In the genomic region with DNA sequence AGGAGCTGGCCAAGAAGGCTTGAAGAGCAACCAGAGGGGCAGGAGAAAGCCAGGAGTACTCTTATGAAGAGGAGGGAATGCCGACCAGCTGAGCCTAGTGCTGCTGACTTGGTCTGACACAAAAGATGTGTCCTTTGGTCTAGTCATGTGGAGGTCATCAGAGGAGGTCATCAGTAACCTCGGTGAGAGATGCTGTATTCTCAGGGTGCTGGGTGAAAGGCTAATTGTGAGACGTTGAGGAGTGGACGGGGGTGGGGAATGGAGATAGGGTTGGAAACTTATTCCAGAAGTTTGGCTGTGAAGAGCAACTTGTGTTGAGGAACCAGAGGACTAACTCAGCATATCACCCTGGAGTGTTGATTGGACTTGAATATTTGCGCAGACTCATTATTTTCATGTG, we compare ENCODE assay signal across 26 cellular contexts. TPM values are rescaled to one million over a fixed set of nuclear protein-coding genes. Genes with fewer than 3 reads are reported as not detected.
DNase-seq lines count a peak whose midpoint lies in the region; ATAC-seq, FAIRE-seq and TF ChIP-seq lines count a peak whose summit lies in the region.
"Had no signal": no experiment of that assay in that cellular context is flagged by ENCODE, and none has a peak within 500 bp of the region (broad histone marks: within the 10 kb centered on the region; RNA-seq: fewer than 3 reads in every experiment).

No MANE protein-coding gene starts in this region.

- H3K36me3 ChIP-seq in HepG2 (replicated peaks in 1 of 2; ENCODE audit: control insufficient read depth in 1 of 2, insufficient read depth in 2 of 2, low read length in 2 of 2) = no peaks in the 10 kb centered on the region
- no peaks in the 10 kb centered on the region for H3K36me3 ChIP-seq in right lobe of liver
- H3K36me3 ChIP-seq in naive thymus-derived CD4-positive, alpha-beta T cell (ENCODE audit: control insufficient read depth in 2 of 3, insufficient read depth in 3 of 3, low read length in 3 of 3) = peaks cover 0 to 5% (median 0%) of the 10 kb centered on the region in 3 experiments
- H3K36me3 ChIP-seq: cardiac muscle cell had no signal

- peaks cover 61% of the 10 kb centered on the region for H3K4me1 ChIP-seq in HepG2 (ENCODE audit: insufficient read depth, low read length)
- H3K4me1 ChIP-seq in right lobe of liver = peaks cover 0 to 22% (median 0%) of the 10 kb centered on the region in 4 donors
- peaks cover 22 to 57% of the 10 kb centered on the region in 2 donors for H3K4me1 ChIP-seq in naive thymus-derived CD4-positive, alpha-beta T cell (ENCODE audit: control insufficient read depth in 2 of 2, insufficient read depth in 2 of 2, low read length in 2 of 2)

- no peak for TF ChIP-seq RAD21 in HepG2 (CRISPR knock-in tag; IDR thresholded peaks at IDR 0.05)

- H3K27me3 ChIP-seq in HepG2 (ENCODE audit: control insufficient read depth in 1 of 2, insufficient read depth in 2 of 2, low read length in 2 of 2) = peaks cover 0 to 3% of the 10 kb centered on the region in 2 experiments; a peak in 1 of 5 replicates
- no peaks in the 10 kb centered on the region for H3K27me3 ChIP-seq in right lobe of liver
- H3K27me3 ChIP-seq in naive thymus-derived CD4-positive, alpha-beta T cell (ENCODE audit: control insufficient read depth in 2 of 2, insufficient read depth in 2 of 2, low read length in 2 of 2) = no peaks in the 10 kb centered on the region
- H3K27me3 ChIP-seq: cardiac muscle cell had no signal

- H3K9ac ChIP-seq in HepG2 (ENCODE audit: insufficient read depth, low read depth, low read length) = no peak overlapping the region

- in situ Hi-C loops in HepG2 (cut with HindIII; ENCODE audit: extremely low pct_ligation_motif_present, low pct_unique_long_range_greater_than_20kb) = no loop called here
- in situ Hi-C loops in SK-MEL-5 (cut with HindIII; ENCODE audit: low pct_unique_long_range_greater_than_20kb, low sequenced_read_pairs) = no loop called here

- peaks cover 67 to 96% (median 89%) of the 10 kb centered on the region in 7 donors for H3K4me1 Mint-ChIP-seq in naive thymus-derived CD4-positive, alpha-beta T cell
- peaks cover 60% of the 10 kb centered on the region for H3K4me1 Mint-ChIP-seq in type B pancreatic cell (ENCODE audit: unreplicated experiment)

- intact Hi-C loops in HepG2 (cut with micrococcal nuclease; ENCODE audit: unreplicated experiment) (no loop called here), right lobe of liver (cut with DNase I) (no loop called here)
- intact Hi-C loops in naive thymus-derived CD4-positive, alpha-beta T cell (cut with micrococcal nuclease) = no loop called here

- H3K4me2 ChIP-seq in HepG2 (ENCODE audit: low read depth, low read length) = no peak overlapping the region

- no TSS peak for BruUV-seq in HepG2 (replicated peaks; lab: Mats Ljungman, UMichigan)

- peaks cover 0 to 47% (median 9%) of the 10 kb centered on the region in 5 donors for H3K36me3 Mint-ChIP-seq in naive thymus-derived CD4-positive, alpha-beta T cell
- H3K36me3 Mint-ChIP-seq in type B pancreatic cell = peaks cover 27% of the 10 kb centered on the region

- H3K27ac Mint-ChIP-seq in naive thymus-derived CD4-positive, alpha-beta T cell = peak overlapping the region in 8 of 9 donors; percentile 26 to 99 (median 94)
- H3K27ac Mint-ChIP-seq in type B pancreatic cell = peak overlapping the region; percentile 41
- H3K27ac Mint-ChIP-seq: dendritic cell treated with granulocyte-macrophage colony-stimulating factor and Interleukin-4, amounts not matched to agents 40 ng/mL and 50 ng/mL, for 4 days had no signal

- H3K79me2 ChIP-seq in HepG2 (ENCODE audit: insufficient read depth, low read length) = peaks cover 20% of the 10 kb centered on the region

- H3K9me3 ChIP-seq in HepG2 (ENCODE audit: low read length) (no peaks in the 10 kb centered on the region), right lobe of liver (no peaks in the 10 kb centered on the region)
- no peaks in the 10 kb centered on the region for H3K9me3 ChIP-seq in naive thymus-derived CD4-positive, alpha-beta T cell (ENCODE audit: control insufficient read depth in 2 of 3, low read length in 3 of 3)

- TF ChIP-seq EP300 in HepG2 (IDR thresholded peaks at IDR 0.05; ENCODE audit: low read depth in 2 of 2, low read length in 2 of 2) = no peak
- TF ChIP-seq EP300 in HepG2 (CRISPR knock-in tag; IDR thresholded peaks at IDR 0.05; ENCODE audit: borderline replicate concordance) = no peak

- H3K9me3 Mint-ChIP-seq in naive thymus-derived CD4-positive, alpha-beta T cell = peaks cover 0 to 4% (median 0%) of the 10 kb centered on the region in 11 donors
- no peaks in the 10 kb centered on the region for H3K9me3 Mint-ChIP-seq in type B pancreatic cell
- H3K9me3 Mint-ChIP-seq: activated T-cell treated with anti-CD3 and anti-CD28 coated beads, Interleukin-2, amount 50 U/mL, for 4 hours; dendritic cell treated with granulocyte-macrophage colony-stimulating factor and Interleukin-4, amounts not matched to agents 40 ng/mL and 50 ng/mL, for 4 days had no signal

- DNase-seq in HepG2 (ENCODE audit: low spot score) (no peak), right lobe of liver (no peak), SK-MEL-5 (ENCODE audit: low read depth, low spot score) (peak; percentile 39), type B pancreatic cell (ENCODE audit: extremely low spot score, unreplicated experiment) (no peak), 8988T (no peak)
- no peak for DNase-seq in naive thymus-derived CD4-positive, alpha-beta T cell
- DNase-seq: activated CD4-positive, alpha-beta T cell treated with anti-CD3 and anti-CD28 coated beads for 48 hours; activated naive CD4-positive, alpha-beta T cell treated with Interleukin-2 at 50 U/mL for 16 hours; activated T-cell treated with anti-CD3 and anti-CD28 coated beads, Interleukin-2, amount 50 U/mL, for 4 hours; aorta; GF-D8; kidney; NCI-H1092 treated with DMSO at 0.1 percent for 48 hours; NCI-H187 treated with DMSO at 0.1 percent for 48 hours; NCI-H526 treated with DMSO at 0.1 percent for 48 hours; stimulated activated CD4-positive, alpha-beta T cell treated with anti-CD3 and anti-CD28 coated beads, Interleukin-4, amount 100 ng/mL, for 24 hours; stimulated activated naive CD4-positive, alpha-beta T cell treated with Interleukin-2 at 50 U/mL for 16 hours had no signal

- no peaks in the 10 kb centered on the region for H3K27me3 Mint-ChIP-seq in naive thymus-derived CD4-positive, alpha-beta T cell
- H3K27me3 Mint-ChIP-seq in type B pancreatic cell = peaks cover 3% of the 10 kb centered on the region

- peak overlapping the region in 7 of 10 donors; percentile 11 to 67 (median 46) for H3K4me3 Mint-ChIP-seq in naive thymus-derived CD4-positive, alpha-beta T cell
- H3K4me3 Mint-ChIP-seq in type B pancreatic cell = peak overlapping the region; percentile 8
- H3K4me3 Mint-ChIP-seq: activated T-cell treated with anti-CD3 and anti-CD28 coated beads, Interleukin-2, amount 50 U/mL, for 4 hours; dendritic cell treated with granulocyte-macrophage colony-stimulating factor and Interleukin-4, amounts not matched to agents 40 ng/mL and 50 ng/mL, for 4 days had no signal

- no peaks in the 10 kb centered on the region for H4K20me1 ChIP-seq in HepG2 (ENCODE audit: insufficient read depth, low read length)

- peak; percentile 25; the same call in 2 of the 3 replicates for ATAC-seq in HepG2
- ATAC-seq in right lobe of liver = no peak
- ATAC-seq in naive thymus-derived CD4-positive, alpha-beta T cell = no peak
- ATAC-seq in GM21447 (IDR thresholded peaks at IDR 0.05; ENCODE audit: unreplicated experiment) = no peak
- ATAC-seq in HG02798 (IDR thresholded peaks at IDR 0.05; ENCODE audit: poor library complexity, unreplicated experiment) = no peak
- ATAC-seq: activated T-cell treated with anti-CD3 and anti-CD28 coated beads, Interleukin-2, amount 50 U/mL, for 4 hours had no signal

- TF ChIP-seq POLR2A in HepG2 (IDR thresholded peaks at IDR 0.05; ENCODE audit: insufficient read depth in 1 of 2, low read depth in 2 of 2, low read length in 2 of 2) (no peak), right lobe of liver (IDR thresholded peaks at IDR 0.05) (no peak)

- CTCF ChIA-PET in HepG2 (lab: Yijun Ruan, JAX; ENCODE audit: low intra/inter-chr PET ratio, low total read pairs) = no interaction called here
- CTCF ChIA-PET in naive thymus-derived CD4-positive, alpha-beta T cell (lab: Charles Lee) = no interaction called here

- no peak overlapping the region for H3K4me3 ChIP-seq in HepG2 (replicated peaks in 1 of 3; ENCODE audit: insufficient read depth in 1 of 3, low read depth in 2 of 3, low read length in 3 of 3)
- no peak overlapping the region for H3K4me3 ChIP-seq in right lobe of liver
- H3K4me3 ChIP-seq in naive thymus-derived CD4-positive, alpha-beta T cell (ENCODE audit: low read length) = no peak overlapping the region
- H3K4me3 ChIP-seq: cardiac muscle cell, SK-N-MC had no signal

- POLR2A ChIA-PET in HepG2 (lab: Yijun Ruan, JAX) = no interaction called here
- POLR2A ChIA-PET in naive thymus-derived CD4-positive, alpha-beta T cell (lab: Charles Lee) = interaction anchor here (0.7 to 3.8 kb wide), 6 partner anchors 22 to 301 kb away, joined by 3 to 12 read pairs (median 5); a partner anchor contains a TSS

- FAIRE-seq in HepG2 (lab: Jason Lieb, UNC) = no peak
- FAIRE-seq: endometrium, GM18507, H1, kidney had no signal

- WGBS in HepG2 (ENCODE audit: low lambda C conversion rate) = 42% methylated on average over 5 of the region's 5 CpGs
- 58% methylated on average over 5 of the region's 5 CpGs for WGBS in right lobe of liver (ENCODE audit: insufficient coverage, low coverage, low lambda C conversion rate, missing lambda C conversion rate)

- no peak overlapping the region for H2AFZ ChIP-seq in HepG2 (ENCODE audit: low read length)

- TF ChIP-seq CTCF in HepG2 (CRISPR knock-in tag; IDR thresholded peaks at IDR 0.05) (no peak), right lobe of liver (IDR thresholded peaks at IDR 0.05) (no peak), type B pancreatic cell (conservative IDR thresholded peaks at IDR 0.05) (no peak)

- no peak overlapping the region for H3K27ac ChIP-seq in HepG2 (ENCODE audit: extremely low read length, insufficient read depth, low read length)
- no peak overlapping the region for H3K27ac ChIP-seq in right lobe of liver
- no peak overlapping the region for H3K27ac ChIP-seq in naive thymus-derived CD4-positive, alpha-beta T cell (ENCODE audit: low read depth, low read length)
- H3K27ac ChIP-seq: cardiac muscle cell, SK-N-MC, VCaP had no signal

RNA-seq across cellular contexts. Expression of a gene that starts 5.5 kb away (rescaled TPM):
- total RNA-seq in HepG2 (2016; rRNA removed; fragmentation: Illumina TruSeq; extraction: Trizol) (6.0 and 8.4 TPM in 2 replicates), right lobe of liver (10 to 100 TPM in 4 of 6 experiments, 1 to 10 TPM in 2; 8.4 to 16.2 (median 11.3) TPM), type B pancreatic cell (ENCODE audit: low replicate concordance) (26.2 and 31.4 TPM in 2 replicates)
- total RNA-seq in HepG2 (2016; cell fraction: cytosol; rRNA removed; fragmentation: Illumina TruSeq; extraction: Trizol; ENCODE audit: low read depth) = 3.5 and 4.1 TPM in 2 replicates
- total RNA-seq in HepG2 (2016; cell fraction: insoluble cytoplasmic fraction; rRNA removed; fragmentation: Illumina TruSeq; extraction: Trizol) = 5.5 and 7.9 TPM in 2 replicates
- 8.5 and 9.1 TPM in 2 replicates for total RNA-seq in HepG2 (2016; cell fraction: membrane; rRNA removed; fragmentation: Illumina TruSeq; extraction: Trizol)
- total RNA-seq in HepG2 (2016; cell fraction: nucleus; rRNA removed; fragmentation: Illumina TruSeq; extraction: Trizol) = 11.9 and 14.9 TPM in 2 replicates
- polyA plus RNA-seq in HepG2 (2011; rRNA removed) = 11.8 and 13.9 TPM in 2 replicates
- polyA plus RNA-seq in HepG2 (2011; cell fraction: cytosol; rRNA removed) = 5.2 and 6.7 TPM in 2 replicates
- 13.4 and 13.8 TPM in 2 replicates for polyA plus RNA-seq in HepG2 (2011; cell fraction: nucleus; rRNA removed)
- 8.8 and 10.8 TPM in 2 replicates for polyA plus RNA-seq in HepG2 (2012)
- polyA plus RNA-seq in HepG2 (2016; cell fraction: cytosol; fragmentation: Illumina TruSeq; extraction: Trizol; ENCODE audit: low read depth) = 3.4 and 3.6 TPM in 2 replicates
- polyA plus RNA-seq in HepG2 (2016; cell fraction: insoluble cytoplasmic fraction; fragmentation: Illumina TruSeq; extraction: Trizol; ENCODE audit: low read depth) = 5.0 and 8.1 TPM in 2 replicates
- 5.3 and 5.6 TPM in 2 replicates for polyA plus RNA-seq in HepG2 (2016; cell fraction: membrane; fragmentation: Illumina TruSeq; extraction: Trizol; ENCODE audit: low read depth)
- 17.9 and 22.1 TPM in 2 replicates for polyA plus RNA-seq in HepG2 (2016; cell fraction: nucleus; fragmentation: Illumina TruSeq; extraction: Trizol; ENCODE audit: insufficient read depth, low read depth)
- polyA minus RNA-seq in HepG2 (2011; rRNA and poly(A)+ RNA removed; ENCODE audit: low replicate concordance) = 15.8 and 105 TPM in 2 replicates
- 7.3 and 8.0 TPM in 2 replicates for polyA minus RNA-seq in HepG2 (2011; cell fraction: cytosol; rRNA and poly(A)+ RNA removed)
- 15.8 and 20.6 TPM in 2 replicates for polyA minus RNA-seq in HepG2 (2011; cell fraction: nucleus; rRNA and poly(A)+ RNA removed)
- 10.8 and 12.9 TPM in 2 replicates for total RNA-seq in SK-MEL-5 (2014; rRNA removed; shearing (Covaris generic))
- 14.4 and 24.0 TPM in 2 replicates for polyA plus RNA-seq in SK-MEL-5 (2015; cell fraction: cytosol; rRNA removed)
- 44.7 and 45.7 TPM in 2 replicates for polyA plus RNA-seq in SK-MEL-5 (2015; cell fraction: nucleus; rRNA removed)
- total RNA-seq in naive thymus-derived CD4-positive, alpha-beta T cell = 100 to 1,000 TPM; 104 to 132 (median 109) TPM
- 10 to 100 TPM; 40.5 to 70.2 TPM for polyA plus RNA-seq in naive thymus-derived CD4-positive, alpha-beta T cell
